ENCODE assay signal across 9 cellular contexts in the genomic region with DNA sequence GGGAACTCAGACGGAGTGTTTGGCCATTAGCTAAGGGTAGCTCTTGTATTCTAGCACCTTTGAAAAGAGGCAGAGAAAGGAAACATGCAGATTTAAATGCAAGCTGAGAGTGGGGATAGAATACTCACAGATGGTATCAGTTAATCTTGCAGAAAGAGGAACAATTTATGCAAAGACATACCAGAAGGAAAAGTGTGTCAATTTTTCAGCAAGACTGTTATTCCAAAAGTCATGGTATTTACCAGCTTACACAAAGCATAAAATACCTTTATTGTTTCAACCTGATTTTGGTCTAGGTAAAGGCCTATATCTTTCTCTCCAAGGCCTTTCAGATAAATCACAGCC. TPM values are rescaled to one million over a fixed set of nuclear protein-coding genes. Genes with fewer than 3 reads are reported as not detected.
DNase-seq lines count a peak whose midpoint lies in the region; ATAC-seq, FAIRE-seq and TF ChIP-seq lines count a peak whose summit lies in the region.
"Had no signal": no experiment of that assay in that cellular context is flagged by ENCODE, and none has a peak within 500 bp of the region (broad histone marks: within the 10 kb centered on the region; RNA-seq: fewer than 3 reads in every experiment).

No MANE protein-coding gene starts in this region.

- H3K27me3 ChIP-seq in keratinocyte (ENCODE audit: control insufficient read depth, extremely low read depth, insufficient read depth, low read length): no peaks in the 10 kb centered on the region

- dilution Hi-C loops in keratinocyte (cut with MboI; ENCODE audit: extremely low pct_ligation_motif_present, low sequenced_read_pairs): no loop called here

- H3K4me3 Mint-ChIP-seq in activated CD4-positive, alpha-beta T cell treated with anti-CD3 and anti-CD28 coated beads for 36 hours: peak overlapping the region; percentile 82
- peak overlapping the region; percentile 84 for H3K4me3 Mint-ChIP-seq in activated T-helper 17 cell treated with anti-CD3 and anti-CD28 coated beads, Interleukin-2, amount 50 U/mL, for 72 hours

- no peaks in the 10 kb centered on the region for H4K20me1 ChIP-seq in keratinocyte (ENCODE audit: control insufficient read depth, extremely low read depth, insufficient read depth, low read length)

- no peaks in the 10 kb centered on the region for H3K79me2 ChIP-seq in keratinocyte (ENCODE audit: control insufficient read depth, insufficient read depth, low read length)

- no peaks in the 10 kb centered on the region for H3K9me3 ChIP-seq in keratinocyte (ENCODE audit: control insufficient read depth, low read depth, low read length)

- H3K4me1 ChIP-seq in keratinocyte (ENCODE audit: control insufficient read depth, extremely low read depth, insufficient read depth, low read length): peaks cover 14% of the 10 kb centered on the region

- H3K27me3 Mint-ChIP-seq in activated CD4-positive, alpha-beta T cell treated with anti-CD3 and anti-CD28 coated beads for 36 hours: peaks cover 5% of the 10 kb centered on the region
- H3K27me3 Mint-ChIP-seq in activated T-helper 17 cell treated with anti-CD3 and anti-CD28 coated beads, Interleukin-2, amount 50 U/mL, for 72 hours: peaks cover 12% of the 10 kb centered on the region

- no peak overlapping the region for H3K9ac ChIP-seq in keratinocyte (ENCODE audit: control insufficient read depth, extremely low read depth, insufficient read depth, low read length)

- no peaks in the 10 kb centered on the region for H3K9me3 Mint-ChIP-seq in activated CD4-positive, alpha-beta T cell treated with anti-CD3 and anti-CD28 coated beads for 36 hours (ENCODE audit: low read depth)
- no peaks in the 10 kb centered on the region for H3K9me3 Mint-ChIP-seq in activated T-helper 17 cell treated with anti-CD3 and anti-CD28 coated beads, Interleukin-2, amount 50 U/mL, for 72 hours

- H3K9me1 ChIP-seq in keratinocyte (ENCODE audit: control insufficient read depth, extremely low read depth, insufficient read depth, low read length): no peaks in the 10 kb centered on the region

- H3K36me3 Mint-ChIP-seq in activated CD4-positive, alpha-beta T cell treated with anti-CD3 and anti-CD28 coated beads for 36 hours (ENCODE audit: low read depth): no peaks in the 10 kb centered on the region
- H3K36me3 Mint-ChIP-seq in activated T-helper 17 cell treated with anti-CD3 and anti-CD28 coated beads, Interleukin-2, amount 50 U/mL, for 72 hours (ENCODE audit: low read depth): no peaks in the 10 kb centered on the region

- H3K27ac ChIP-seq in keratinocyte (ENCODE audit: control insufficient read depth, insufficient read depth, low read length) (no peak overlapping the region), temporal lobe (ENCODE audit: low read depth, low read length) (peak overlapping the region; percentile 79)

- no peak for DNase-seq in activated CD4-positive, alpha-beta T cell treated with anti-CD3 and anti-CD28 coated beads for 36 hours
- no peak for DNase-seq in activated CD4-positive, alpha-beta T cell treated with anti-CD3 and anti-CD28 coated beads, Interleukin-2, amount 50 U/mL, for 1 hour
- DNase-seq in keratinocyte (ENCODE audit: low read depth, low spot score): no peak
- no peak for DNase-seq in G401 (ENCODE audit: low spot score)
- no peak for DNase-seq in activated gamma-delta T cell treated with Interleukin-2 at 50 U/mL for 16 hours

- H3K4me2 ChIP-seq in keratinocyte (ENCODE audit: control insufficient read depth, extremely low read depth, insufficient read depth, low read depth, low read length): peak overlapping the region; percentile 86

- no peak for TF ChIP-seq CTCF in keratinocyte (optimal IDR thresholded peaks at IDR 0.05 in 1 of 3, IDR thresholded peaks at IDR 0.05 in 1 of 3, conservative IDR thresholded peaks at IDR 0.05 in 1 of 3; ENCODE audit: extremely low read depth in 1 of 3, insufficient read depth in 2 of 3, low read length in 3 of 3)

- no peak overlapping the region for H2AFZ ChIP-seq in keratinocyte (ENCODE audit: control insufficient read depth, low read length)

- CTCF ChIA-PET in activated CD4-positive, alpha-beta T cell treated with anti-CD3 and anti-CD28 coated beads for 36 hours (lab: Charles Lee): interaction anchor here (0.8 to 5.9 kb wide), 4 partner anchors 10 to 136 kb away, joined by 3 to 44 read pairs (median 4); no protein-coding TSS in a partner anchor

- H3K4me1 Mint-ChIP-seq in activated CD4-positive, alpha-beta T cell treated with anti-CD3 and anti-CD28 coated beads for 36 hours: peaks cover 10% of the 10 kb centered on the region
- peaks cover 6% of the 10 kb centered on the region for H3K4me1 Mint-ChIP-seq in activated T-helper 17 cell treated with anti-CD3 and anti-CD28 coated beads, Interleukin-2, amount 50 U/mL, for 72 hours

- no peak for ATAC-seq in activated CD4-positive, alpha-beta T cell treated with anti-CD3 and anti-CD28 coated beads for 36 hours
- no peak for ATAC-seq in activated T-helper 17 cell treated with anti-CD3 and anti-CD28 coated beads, Interleukin-2, amount 50 U/mL, for 72 hours (replicated peaks)
- no peak for ATAC-seq in HG02763 (IDR thresholded peaks at IDR 0.05; ENCODE audit: unreplicated experiment)

- in situ Hi-C loops in G401 (cut with HindIII; ENCODE audit: low sequenced_read_pairs): no loop called here

- H3K36me3 ChIP-seq in keratinocyte (ENCODE audit: control insufficient read depth in 2 of 2, extremely low read depth in 1 of 2, insufficient read depth in 2 of 2, low read length in 2 of 2): no peaks in the 10 kb centered on the region

- POLR2A ChIA-PET in activated CD4-positive, alpha-beta T cell treated with anti-CD3 and anti-CD28 coated beads for 36 hours (lab: Charles Lee): no interaction called here

- peak overlapping the region; percentile 85 for H3K27ac Mint-ChIP-seq in activated CD4-positive, alpha-beta T cell treated with anti-CD3 and anti-CD28 coated beads for 36 hours
- peak overlapping the region; percentile 67 for H3K27ac Mint-ChIP-seq in activated T-helper 17 cell treated with anti-CD3 and anti-CD28 coated beads, Interleukin-2, amount 50 U/mL, for 72 hours

- intact Hi-C loops in activated CD4-positive, alpha-beta T cell treated with anti-CD3 and anti-CD28 coated beads for 36 hours (cut with DNase I, micrococcal nuclease): loop anchor here in 1 of 2 experiments (1.0 kb wide), 1 partner anchor 99 kb away; a partner anchor contains a TSS

- peak overlapping the region in 2 of 3 experiments; percentile 69 to 87 for H3K4me3 ChIP-seq in keratinocyte (ENCODE audit: control insufficient read depth in 2 of 3, extremely low read depth in 1 of 3, insufficient read depth in 2 of 3, low read depth in 1 of 3, low read length in 3 of 3)

- FAIRE-seq in keratinocyte (lab: Jason Lieb, UNC): no peak

RNA-seq across cellular contexts. Expression of a gene that starts 0.3 kb away (rescaled TPM):
- under 1 TPM; 0.33 to 0.41 TPM for total RNA-seq in activated CD4-positive, alpha-beta T cell treated with anti-CD3 and anti-CD28 coated beads for 36 hours
- under 1 TPM; 0.13 to 0.37 TPM for total RNA-seq in activated T-helper 17 cell treated with anti-CD3 and anti-CD28 coated beads, Interleukin-2, amount 50 U/mL, for 72 hours
- polyA plus RNA-seq in keratinocyte: 1.2 to 5.4 TPM (median 2.2 TPM) in 3 replicates
- polyA plus RNA-seq in keratinocyte (2011; ENCODE audit: low read depth): 0.54 TPM
- 0.94 and 2.8 TPM in 2 replicates for polyA plus RNA-seq in keratinocyte (2011; cell fraction: cytosol; rRNA removed)
- polyA plus RNA-seq in keratinocyte (2011; cell fraction: nucleus; rRNA removed): 4.7 and 6.7 TPM in 2 replicates
- 0.85 and 2.1 TPM in 2 replicates for polyA plus RNA-seq in keratinocyte (2012; ENCODE audit: low replicate concordance)
- 0.82 to 7.3 TPM (median 2.5 TPM) in 3 replicates for polyA minus RNA-seq in keratinocyte
- polyA minus RNA-seq in keratinocyte (2011; cell fraction: cytosol; rRNA and poly(A)+ RNA removed): 2.3 TPM
- polyA minus RNA-seq in keratinocyte (2011; cell fraction: nucleus; rRNA and poly(A)+ RNA removed): 9.0 and 9.9 TPM in 2 replicates
- 2.2 TPM for total RNA-seq in temporal lobe
- 0.07 TPM in 1 of 2 replicates, not detected in the other for total RNA-seq in G401 (2014; rRNA removed; shearing (Covaris generic))
- total RNA-seq: activated CD8-positive, alpha-beta memory T cell treated with anti-CD3 and anti-CD28 coated beads for 36 hours had no signal
